ENCODE assay signal across 20 cellular contexts in the genomic region with DNA sequence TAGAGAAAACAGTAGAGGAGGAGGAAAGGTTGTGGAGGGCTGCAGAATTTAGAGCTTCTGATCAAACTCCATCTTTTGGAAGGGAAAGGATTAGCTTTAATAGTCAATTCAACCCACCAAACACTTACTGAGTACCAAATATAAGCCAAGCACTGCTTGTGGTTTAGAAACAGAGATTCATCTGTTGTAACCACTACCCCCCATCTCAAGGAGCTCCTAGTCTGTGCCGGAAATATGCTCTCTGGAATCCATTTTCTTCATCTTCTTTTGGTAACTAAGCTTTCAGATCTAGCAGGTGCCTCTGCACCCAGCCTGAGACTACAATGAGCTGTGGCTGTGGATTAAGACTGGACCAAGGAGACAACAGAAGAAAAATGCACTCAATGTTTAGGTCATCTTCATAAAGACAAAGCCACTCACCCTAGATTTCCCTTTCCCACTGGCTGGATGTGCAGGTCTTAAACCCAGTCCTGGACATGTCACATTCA. TPM values are rescaled to one million over a fixed set of nuclear protein-coding genes. Genes with fewer than 3 reads are reported as not detected.
A peak's percentile ranks its signal among the peaks of the same experiment; 100 is the strongest.
DNase-seq lines count a peak whose midpoint lies in the region; ATAC-seq and TF ChIP-seq lines count a peak whose summit lies in the region.
"Had no signal": no experiment of that assay in that cellular context is flagged by ENCODE, and none has a peak within 500 bp of the region (broad histone marks: within the 10 kb centered on the region; RNA-seq: fewer than 3 reads in every experiment).

No MANE protein-coding gene starts in this region.

- no peak for TF ChIP-seq CTCF in MM.1S (IDR thresholded peaks at IDR 0.05; ENCODE audit: low read length)

- no peak overlapping the region for H4K8ac ChIP-seq in trophoblast cell (ENCODE audit: low read depth, low read length)

- H3K9me3 ChIP-seq in MM.1S (replicated peaks; ENCODE audit: insufficient read depth, low read length) (no peaks in the 10 kb centered on the region), trophoblast cell (ENCODE audit: insufficient read depth, low read depth, low read length) (no peaks in the 10 kb centered on the region)
- H3K9me3 ChIP-seq: BLaER1, Caco-2 had no signal

- no peak overlapping the region for H4K91ac ChIP-seq in trophoblast cell (ENCODE audit: low read depth, low read length)

- WGBS in trophoblast cell (ENCODE audit: extremely low coverage, insufficient coverage, insufficient read length), result no CpG with 5 or more reads among the region's 1 CpG

- H3K27me3 ChIP-seq in MM.1S (replicated peaks; ENCODE audit: insufficient read depth, low read length), result no peaks in the 10 kb centered on the region
- no peaks in the 10 kb centered on the region for H3K27me3 ChIP-seq in trophoblast cell (ENCODE audit: insufficient read depth, low read length)
- H3K27me3 ChIP-seq: BLaER1 had no signal

- H3K27ac ChIP-seq in MM.1S (ENCODE audit: low read length), result no peak overlapping the region
- H3K27ac ChIP-seq in trophoblast cell (ENCODE audit: low read depth, low read length), result no peak overlapping the region
- H3K27ac ChIP-seq: BLaER1, C4-2B, GM23248 had no signal

- no peak overlapping the region for H3K14ac ChIP-seq in trophoblast cell (ENCODE audit: low read length)

- H4K12ac ChIP-seq in trophoblast cell (ENCODE audit: low read depth, low read length), result no peak overlapping the region

- no peak for ATAC-seq in HG03460 (IDR thresholded peaks at IDR 0.05; ENCODE audit: unreplicated experiment)
- ATAC-seq: CD8-positive, alpha-beta T cell; GM12878 had no signal

- H3K79me2 ChIP-seq in MM.1S (ENCODE audit: low read length), result no peaks in the 10 kb centered on the region
- H3K79me2 ChIP-seq in trophoblast cell (ENCODE audit: control insufficient read depth, insufficient read depth, low read length, poor library complexity), result no peaks in the 10 kb centered on the region

- no peaks in the 10 kb centered on the region for H3K36me3 ChIP-seq in MM.1S (replicated peaks; ENCODE audit: insufficient read depth, low read length)
- H3K36me3 ChIP-seq in trophoblast cell (ENCODE audit: control insufficient read depth in 1 of 2, insufficient read depth in 2 of 2, low read length in 2 of 2), result peaks cover 6 to 9% of the 10 kb centered on the region in 2 experiments
- H3K36me3 ChIP-seq: BLaER1 had no signal

- H4K20me1 ChIP-seq in MM.1S (ENCODE audit: insufficient read depth, low read length), result no peaks in the 10 kb centered on the region
- H4K20me1 ChIP-seq: BLaER1 had no signal

- no peaks in the 10 kb centered on the region for H3F3A ChIP-seq in MM.1S (ENCODE audit: insufficient read depth, low read length)

- H3K4ac ChIP-seq in trophoblast cell (ENCODE audit: low read depth, low read length), result peak overlapping the region; percentile 6

- H3K79me1 ChIP-seq in trophoblast cell (ENCODE audit: low read length), result no peaks in the 10 kb centered on the region

- H2AFZ ChIP-seq in MM.1S (ENCODE audit: low read length) (no peak overlapping the region), trophoblast cell (ENCODE audit: insufficient read depth, low read length, poor library complexity) (no peak overlapping the region)
- H2AFZ ChIP-seq: GM23248 had no signal

- in situ Hi-C loops in G401 (cut with HindIII; ENCODE audit: low sequenced_read_pairs), result no loop called here

- peak; percentile 51 for DNase-seq in G401 (ENCODE audit: low spot score)
- DNase-seq in MM.1S, result peak; percentile 46
- DNase-seq in cerebellar cortex (ENCODE audit: low spot score), result peak; percentile 48
- no peak for DNase-seq in trophoblast cell
- DNase-seq in NCI-H526 treated with DMSO at 0.1 percent for 48 hours (lab: John Stamatoyannopoulos, UW), result no peak
- DNase-seq in NCI-H526 (lab: John Stamatoyannopoulos, UW), result no peak
- DNase-seq: Caco-2; CD4-positive, CD25-positive, alpha-beta regulatory T cell; CD8-positive, alpha-beta T cell; DMS153; DND-41; GDM1; GM23248; H7; HCEC 1CT had no signal

- no peak overlapping the region for H2BK5ac ChIP-seq in trophoblast cell (ENCODE audit: low read depth, low read length, poor library complexity)

- H3K4me1 ChIP-seq in MM.1S (ENCODE audit: low read length), result peaks cover 4% of the 10 kb centered on the region; the same call in 1 of the 2 replicates
- peaks cover 0 to 10% of the 10 kb centered on the region in 2 experiments for H3K4me1 ChIP-seq in trophoblast cell (ENCODE audit: control insufficient read depth in 1 of 2, insufficient read depth in 2 of 2, low read length in 2 of 2)
- H3K4me1 ChIP-seq: BLaER1, Caco-2 had no signal

- H3K18ac ChIP-seq in trophoblast cell (ENCODE audit: low read length), result no peak overlapping the region

- H3K9ac ChIP-seq in MM.1S (ENCODE audit: low read length) (no peak overlapping the region), trophoblast cell (ENCODE audit: low read length) (no peak overlapping the region)
- H3K9ac ChIP-seq: BLaER1, GM23248 had no signal

- H3K23ac ChIP-seq in trophoblast cell (ENCODE audit: low read length), result no peak overlapping the region

- no peaks in the 10 kb centered on the region for H3K9me2 ChIP-seq in MM.1S (replicated peaks; ENCODE audit: insufficient read depth, low read length)

- no peak overlapping the region for H2BK120ac ChIP-seq in trophoblast cell (ENCODE audit: insufficient read depth, low read length, poor library complexity)

- H3K4me3 ChIP-seq in MM.1S (ENCODE audit: low read length) (no peak overlapping the region), trophoblast cell (ENCODE audit: low read depth, low read length) (no peak overlapping the region)
- H3K4me3 ChIP-seq: BLaER1, GM12878, GM23248 had no signal

- H2BK12ac ChIP-seq in trophoblast cell (ENCODE audit: low read length), result no peak overlapping the region

- H2AK5ac ChIP-seq in trophoblast cell (ENCODE audit: low read length), result no peak overlapping the region

- H3K4me2 ChIP-seq in MM.1S (ENCODE audit: low read depth, low read length) (no peak overlapping the region), trophoblast cell (ENCODE audit: low read length) (no peak overlapping the region)
- H3K4me2 ChIP-seq: BLaER1 had no signal

RNA-seq across cellular contexts. Expression of gene EPB41L3, which starts 53.0 kb away (rescaled TPM):
- 0.07 TPM in 1 of 2 replicates, not detected in the other for total RNA-seq in G401 (2014; rRNA removed; shearing (Covaris generic))
- 312 and 318 TPM in 2 replicates for polyA plus RNA-seq in trophoblast cell (2013)
- total RNA-seq: A172 had no signal
- polyA plus RNA-seq: CD4-positive, CD25-positive, alpha-beta regulatory T cell had no signal

Comparison
In these comparisons a context has a peak if more than half of its experiments do, and no peak if none do; other contexts are left out.
1. DNase-seq: peak in G401 (single experiment), MM.1S (single experiment) and cerebellar cortex (single experiment); none in trophoblast cell (0 of 2), NCI-H526 treated with DMSO at 0.1 percent for 48 hours (single experiment) and NCI-H526 (0 of 2).